19 cellular contexts compared by ENCODE assay signal in the genomic region with DNA sequence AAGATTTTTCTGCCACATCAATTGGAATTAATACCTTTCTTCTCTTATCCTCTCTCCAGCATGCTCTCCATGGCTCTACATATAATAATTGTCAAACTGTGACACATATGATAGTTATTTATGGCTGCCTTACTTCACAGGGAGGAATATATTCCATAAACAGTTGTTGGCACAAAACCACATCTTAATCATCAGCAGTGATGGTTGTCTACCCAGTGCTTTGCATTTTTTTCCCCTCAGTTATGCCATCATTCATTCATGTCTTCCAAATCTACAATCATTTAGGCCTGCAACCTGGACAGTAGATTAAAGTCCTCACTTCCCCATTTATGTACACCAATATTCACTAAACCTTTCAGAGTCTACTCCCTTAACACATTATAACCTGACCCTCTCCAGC.
DNase-seq lines count a peak whose midpoint lies in the region; TF ChIP-seq lines count a peak whose summit lies in the region.
"Had no signal": no experiment of that assay in that cellular context is flagged by ENCODE, and none has a peak within 500 bp of the region (broad histone marks: within the 10 kb centered on the region; RNA-seq: fewer than 3 reads in every experiment).

No MANE protein-coding gene starts in this region.

- H3K14ac ChIP-seq in mesenchymal stem cell (ENCODE audit: low read length in 2 of 2), result no peak overlapping the region

- H4K91ac ChIP-seq in mesenchymal stem cell (ENCODE audit: low read length), result no peak overlapping the region

- peaks cover 2% of the 10 kb centered on the region for H3K79me1 ChIP-seq in mesenchymal stem cell (replicated peaks; ENCODE audit: low read length, poor library complexity, severe bottlenecking)

- no peak for TF ChIP-seq POLR2A in breast epithelium (IDR thresholded peaks at IDR 0.05)

- H3K27me3 ChIP-seq in breast epithelium (no peaks in the 10 kb centered on the region), mesenchymal stem cell (ENCODE audit: control insufficient read depth in 1 of 2, insufficient read depth in 1 of 2, low read length in 2 of 2) (no peaks in the 10 kb centered on the region)
- H3K27me3 ChIP-seq: cardiac muscle cell, ovary, SJCRH30, transverse colon had no signal

- H3K23ac ChIP-seq in mesenchymal stem cell (ENCODE audit: low read length in 2 of 2), result no peak overlapping the region

- no peaks in the 10 kb centered on the region for H3K9me3 ChIP-seq in breast epithelium
- no peaks in the 10 kb centered on the region for H3K9me3 ChIP-seq in mesenchymal stem cell (ENCODE audit: control insufficient read depth, low read length)
- H3K9me3 ChIP-seq: ovary, SJCRH30, transverse colon had no signal

- H3K4ac ChIP-seq in mesenchymal stem cell (ENCODE audit: low read depth in 1 of 2, low read length in 2 of 2), result no peak overlapping the region

- no peak overlapping the region for H2BK15ac ChIP-seq in mesenchymal stem cell (ENCODE audit: low read depth, poor library complexity, severe bottlenecking)

- H3K4me1 ChIP-seq in breast epithelium (peaks cover 0 to 20% of the 10 kb centered on the region in 2 donors), mesenchymal stem cell (ENCODE audit: control insufficient read depth, insufficient read depth, low read depth, low read length) (peaks cover 8% of the 10 kb centered on the region)

- H2BK120ac ChIP-seq in mesenchymal stem cell (ENCODE audit: low read depth, low read length), result no peak overlapping the region

- no peak overlapping the region for H4K8ac ChIP-seq in mesenchymal stem cell (ENCODE audit: low read length)

- intact Hi-C loops in breast epithelium (cut with DNase I; ENCODE audit: low total_unique reads), result no loop called here

- no peaks in the 10 kb centered on the region for H3K36me3 ChIP-seq in breast epithelium
- H3K36me3 ChIP-seq in mesenchymal stem cell (ENCODE audit: control insufficient read depth in 1 of 2, insufficient read depth in 2 of 2, low read depth in 1 of 2, low read length in 2 of 2), result no peaks in the 10 kb centered on the region
- H3K36me3 ChIP-seq: cardiac muscle cell, ovary, SJCRH30, transverse colon had no signal

- no peak overlapping the region for H3K9ac ChIP-seq in mesenchymal stem cell (ENCODE audit: low read length)

- H3K4me3 ChIP-seq in breast epithelium, result no peak overlapping the region
- no peak overlapping the region for H3K4me3 ChIP-seq in mesenchymal stem cell (ENCODE audit: insufficient read depth in 1 of 2, low read depth in 1 of 2, low read length in 2 of 2)
- H3K4me3 ChIP-seq: cardiac muscle cell, ovary, SJCRH30, skin epidermis, transverse colon had no signal

- H3K18ac ChIP-seq in mesenchymal stem cell (ENCODE audit: low read depth in 1 of 2, low read length in 2 of 2), result no peak overlapping the region

- DNase-seq in AG08395 (ENCODE audit: low spot score) (peak; percentile 7), NCI-H226 (peak; percentile 79), breast epithelium (ENCODE audit: low spot score in 2 of 2) (no peak), mesenchymal stem cell (no peak), NCI-H774 (lab: John Stamatoyannopoulos, UW) (no peak), GM19238 (ENCODE audit: insufficient read length, low spot score) (no peak), mesenteric fat pad (ENCODE audit: low spot score) (no peak)
- DNase-seq in activated CD8-positive, alpha-beta memory T cell treated with anti-CD3 and anti-CD28 coated beads, Interleukin-2, amount 50 U/mL, for 48 hours, result no peak
- DNase-seq: activated CD4-positive, alpha-beta T cell treated with anti-CD3 and anti-CD28 coated beads, Interleukin-2, amount 10 ng/mL, durations not matched to agents 7 days and 5 days; CD8-positive, alpha-beta T cell; DND-41; hypothalamus; left colon; NCI-H446; ovary; transverse colon had no signal

- H2AK5ac ChIP-seq in mesenchymal stem cell (ENCODE audit: low read length, severe bottlenecking), result peak overlapping the region; percentile 65

- H2BK5ac ChIP-seq in mesenchymal stem cell (ENCODE audit: low read depth, low read length, poor library complexity, severe bottlenecking), result no peak overlapping the region

- no peak overlapping the region for H3K4me2 ChIP-seq in mesenchymal stem cell (ENCODE audit: low read length, poor library complexity, severe bottlenecking)

- TF ChIP-seq CTCF in breast epithelium (IDR thresholded peaks at IDR 0.05), result no peak

- H3K27ac ChIP-seq in breast epithelium, result peak overlapping the region; percentile 8 to 84
- peak overlapping the region; percentile 40 for H3K27ac ChIP-seq in mesenchymal stem cell (ENCODE audit: low read length, poor library complexity, severe bottlenecking)
- H3K27ac ChIP-seq: cardiac muscle cell, ovary, SJCRH30, skin epidermis, transverse colon had no signal

- H2AFZ ChIP-seq in mesenchymal stem cell (ENCODE audit: low read depth, low read length), result no peak overlapping the region

- no peak overlapping the region for H2BK12ac ChIP-seq in mesenchymal stem cell (ENCODE audit: low read length in 2 of 2)

Comparison
In these comparisons a context has a peak if more than half of its experiments do, and no peak if none do; other contexts are left out.
1. DNase-seq: peak in AG08395 (single experiment) and NCI-H226 (single experiment); none in breast epithelium (0 of 2), mesenchymal stem cell (single experiment), NCI-H774 (single experiment), GM19238 (single experiment), activated CD8-positive, alpha-beta memory T cell treated with anti-CD3 and anti-CD28 coated beads, Interleukin-2, amount 50 U/mL, for 48 hours (single experiment) and mesenteric fat pad (single experiment).